22 cellular contexts compared by ENCODE assay signal in the genomic region with DNA sequence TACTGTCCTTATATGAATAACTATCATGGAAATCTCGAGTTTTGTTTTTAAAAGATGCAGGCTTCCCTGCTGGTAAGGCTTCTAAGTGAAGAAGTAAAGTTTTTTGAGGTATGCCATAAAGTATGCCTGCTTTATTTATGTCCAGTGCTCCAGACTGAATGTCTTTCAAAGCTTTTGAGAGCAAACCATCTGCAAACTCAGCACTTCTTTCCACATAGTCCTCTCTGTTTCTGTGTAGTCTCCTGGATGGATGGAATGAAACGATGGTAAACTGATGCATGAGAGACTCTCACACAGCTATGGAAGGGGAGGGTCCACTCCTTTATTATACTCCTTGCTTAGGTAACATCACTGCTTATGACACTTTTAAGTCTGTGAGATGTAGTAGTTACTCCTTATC.
DNase-seq lines count a peak whose midpoint lies in the region; ATAC-seq, FAIRE-seq and TF ChIP-seq lines count a peak whose summit lies in the region.
"Had no signal": no experiment of that assay in that cellular context is flagged by ENCODE, and none has a peak within 500 bp of the region (broad histone marks: within the 10 kb centered on the region; RNA-seq: fewer than 3 reads in every experiment).

No MANE protein-coding gene starts in this region.

- no peak for DNase-seq in SK-N-SH
- DNase-seq in HFFc6, result no peak
- no peak for DNase-seq in K562 (ENCODE audit: extremely low read depth in 1 of 4, low spot score in 3 of 4)
- DNase-seq: AML-193; Caco-2; Calu3; CD4-positive, alpha-beta T cell; CD8-positive, alpha-beta T cell; DMS79 treated with DMSO at 0.1 percent for 48 hours; GF-D8 had no signal

- H3K27ac Mint-ChIP-seq in HFFc6, result peak overlapping the region; percentile 17
- H3K27ac Mint-ChIP-seq: B cell; CD4-positive, alpha-beta T cell; CD8-positive, alpha-beta T cell had no signal

- CTCF ChIA-PET in SK-N-SH (lab: Yijun Ruan, JAX) (no interaction called here), K562 (lab: Yijun Ruan, JAX; ENCODE audit: low intra/inter-chr PET ratio) (no interaction called here)

- in situ Hi-C loops in K562 (cut with MboI), result no loop called here

- H3K4me3 ChIP-seq in SK-N-SH (ENCODE audit: low read depth in 2 of 2, low read length in 1 of 2) (no peak overlapping the region), K562 (no peak overlapping the region)
- H3K4me3 ChIP-seq: A549; BLaER1 treated with 17β-estradiol and CSF1 and Interleukin-3, amounts not matched to agents 10 nM and 100 nM had no signal

- TF ChIP-seq POLR2A in K562 (conservative IDR thresholded peaks at IDR 0.05), result no peak

- no peaks in the 10 kb centered on the region for H3K36me3 Mint-ChIP-seq in HFFc6 (ENCODE audit: low read depth)

- POLR2A ChIA-PET in SK-N-SH (lab: Yijun Ruan, JAX) (no interaction called here), K562 (lab: Yijun Ruan, JAX) (interaction anchor here (0.7 kb wide), 1 partner anchor 261 kb away, joined by 5 read pairs; no protein-coding TSS in a partner anchor)

- no peaks in the 10 kb centered on the region for H3F3A ChIP-seq in SK-N-SH (replicated peaks; ENCODE audit: insufficient read depth)

- no peak; the same call in 2 of the 3 replicates for ATAC-seq in SK-N-SH treated with all-trans-retinoic acid at 6 μM for 48 hours
- ATAC-seq in K562, result no peak
- ATAC-seq in GM21447 (IDR thresholded peaks at IDR 0.05; ENCODE audit: unreplicated experiment), result no peak
- ATAC-seq in HG03097 (IDR thresholded peaks at IDR 0.05; ENCODE audit: low FRiP score, unreplicated experiment), result no peak
- ATAC-seq: A549; CD8-positive, alpha-beta T cell had no signal

- H3K36me3 ChIP-seq in SK-N-SH (replicated peaks in 1 of 2; ENCODE audit: control insufficient read depth in 1 of 2, insufficient read depth in 2 of 2, low read length in 1 of 2), result peaks cover 6% of the 10 kb centered on the region in 2 experiments
- H3K36me3 ChIP-seq in K562 (ENCODE audit: control insufficient read depth, insufficient read depth, low read length), result peaks cover 11% of the 10 kb centered on the region; the same call in 2 of the 3 replicates

- H2AFZ ChIP-seq in SK-N-SH (ENCODE audit: low read depth) (no peak overlapping the region), K562 (ENCODE audit: low read depth, low read length) (no peak overlapping the region)

- no peak overlapping the region for H3K4me3 Mint-ChIP-seq in HFFc6
- H3K4me3 Mint-ChIP-seq: B cell; CD4-positive, alpha-beta T cell; CD8-positive, alpha-beta T cell had no signal

- TF ChIP-seq EP300 in SK-N-SH (IDR thresholded peaks at IDR 0.05; ENCODE audit: borderline replicate concordance in 1 of 2, low read depth in 1 of 2, low read length in 1 of 2) (no peak), K562 (IDR thresholded peaks at IDR 0.05; ENCODE audit: low read length) (no peak)

- H3K27ac ChIP-seq in SK-N-SH (ENCODE audit: low read depth in 2 of 2, low read length in 1 of 2) (peak overlapping the region; percentile 28 to 30; a peak in 3 of 4 replicates), K562 (ENCODE audit: extremely low read depth, low read depth, low read length) (no peak overlapping the region)
- H3K27ac ChIP-seq: 22Rv1; A549; BLaER1 treated with 17β-estradiol and CSF1 and Interleukin-3, amounts not matched to agents 10 nM and 100 nM; C4-2B had no signal

- TF ChIP-seq CTCF in SK-N-SH (IDR thresholded peaks at IDR 0.05), result no peak
- no peak for TF ChIP-seq CTCF in HFFc6 (IDR thresholded peaks at IDR 0.05)
- no peak for TF ChIP-seq CTCF in K562 (IDR thresholded peaks at IDR 0.05 in 2 of 3, conservative IDR thresholded peaks at IDR 0.05 in 1 of 3; ENCODE audit: insufficient read depth in 2 of 3, low read depth in 1 of 3, low read length in 3 of 3)

- intact Hi-C loops in K562 (cut with micrococcal nuclease), result no loop called here

- H4K20me1 ChIP-seq in SK-N-SH (ENCODE audit: insufficient read depth) (no peaks in the 10 kb centered on the region), K562 (replicated peaks; ENCODE audit: control insufficient read depth, insufficient read depth, low read length) (no peaks in the 10 kb centered on the region)
- H4K20me1 ChIP-seq: BLaER1 treated with 17β-estradiol and CSF1 and Interleukin-3, amounts not matched to agents 10 nM and 100 nM had no signal

- TF ChIP-seq RAD21 in SK-N-SH (IDR thresholded peaks at IDR 0.05; ENCODE audit: low read length) (no peak), K562 (CRISPR knock-in tag; conservative IDR thresholded peaks at IDR 0.05 in 1 of 2, IDR thresholded peaks at IDR 0.05 in 1 of 2) (no peak)

- no peak overlapping the region for H3K9ac ChIP-seq in SK-N-SH
- no peak overlapping the region for H3K9ac ChIP-seq in K562 (ENCODE audit: insufficient read depth in 1 of 2, low read depth in 2 of 2, low read length in 2 of 2)
- H3K9ac ChIP-seq: BLaER1 treated with 17β-estradiol and CSF1 and Interleukin-3, amounts not matched to agents 10 nM and 100 nM had no signal

- H3K4me1 ChIP-seq in SK-N-SH (ENCODE audit: control insufficient read depth in 1 of 2, insufficient read depth in 2 of 2, low read depth in 1 of 2, low read length in 1 of 2) (no peaks in the 10 kb centered on the region; a peak in 1 of 4 replicates), K562 (replicated peaks in 1 of 2; ENCODE audit: control insufficient read depth in 2 of 2, insufficient read depth in 2 of 2, low read length in 2 of 2) (no peaks in the 10 kb centered on the region)
- H3K4me1 ChIP-seq: A549; BLaER1 treated with 17β-estradiol and CSF1 and Interleukin-3, amounts not matched to agents 10 nM and 100 nM; Caco-2 had no signal

- H3K4me2 ChIP-seq in SK-N-SH, result peak overlapping the region; percentile 24; the same call in 1 of the 2 replicates
- no peak overlapping the region for H3K4me2 ChIP-seq in K562 (ENCODE audit: insufficient read depth, low read length)
- H3K4me2 ChIP-seq: A549; BLaER1 treated with 17β-estradiol and CSF1 and Interleukin-3, amounts not matched to agents 10 nM and 100 nM had no signal

- H3K9me2 ChIP-seq in SK-N-SH, result no peaks in the 10 kb centered on the region

- H3K9me3 ChIP-seq in SK-N-SH (no peaks in the 10 kb centered on the region), K562 (replicated peaks; ENCODE audit: control insufficient read depth, insufficient read depth, low read depth, low read length) (no peaks in the 10 kb centered on the region)
- H3K9me3 ChIP-seq: A549; BLaER1 treated with 17β-estradiol and CSF1 and Interleukin-3, amounts not matched to agents 10 nM and 100 nM; Caco-2 had no signal

- no peak for FAIRE-seq in K562 (lab: Jason Lieb, UNC)
- FAIRE-seq: A549, D721Med, G401.6, GM12891, GM19239 had no signal

- BruUV-seq in K562 (replicated peaks; lab: Mats Ljungman, UMichigan), result no TSS peak

- H3K9me3 Mint-ChIP-seq in HFFc6, result no peaks in the 10 kb centered on the region
- H3K9me3 Mint-ChIP-seq: CD4-positive, alpha-beta T cell; CD8-positive, alpha-beta T cell had no signal

- no peaks in the 10 kb centered on the region for H3K9me1 ChIP-seq in K562 (ENCODE audit: control insufficient read depth, insufficient read depth, low read length)

- no peaks in the 10 kb centered on the region for H3K79me2 ChIP-seq in SK-N-SH (ENCODE audit: insufficient read depth)
- no peaks in the 10 kb centered on the region for H3K79me2 ChIP-seq in K562 (ENCODE audit: control insufficient read depth, insufficient read depth, low read length)

- WGBS in SK-N-SH (ENCODE audit: low lambda C conversion rate), result 82% methylated on average over 2 of the region's 2 CpGs
- WGBS in K562 (ENCODE audit: insufficient coverage, low coverage, missing lambda C conversion rate), result 68% methylated on average over 2 of the region's 2 CpGs

- H3K27me3 ChIP-seq in SK-N-SH (ENCODE audit: insufficient read depth) (no peaks in the 10 kb centered on the region), K562 (ENCODE audit: control insufficient read depth in 2 of 2, insufficient read depth in 2 of 2, low read length in 2 of 2) (no peaks in the 10 kb centered on the region)
- H3K27me3 ChIP-seq: BLaER1 treated with 17β-estradiol and CSF1 and Interleukin-3, amounts not matched to agents 10 nM and 100 nM had no signal

- H3K4me1 Mint-ChIP-seq in HFFc6 (ENCODE audit: low read depth), result peaks cover 14% of the 10 kb centered on the region
- H3K4me1 Mint-ChIP-seq: B cell had no signal

- no peaks in the 10 kb centered on the region for H3K27me3 Mint-ChIP-seq in HFFc6 (ENCODE audit: insufficient read depth)
- H3K27me3 Mint-ChIP-seq: B cell; CD4-positive, alpha-beta T cell had no signal

TF ChIP-seq in SK-N-SH, 30 proteins besides CTCF, POLR2A, EP300 and RAD21:
- TF ChIP-seq GATA2 (CRISPR knock-in tag; IDR thresholded peaks at IDR 0.05) (no peak), JUND (IDR thresholded peaks at IDR 0.05) (no peak), RXRA (IDR thresholded peaks at IDR 0.05; ENCODE audit: borderline replicate concordance, low read depth) (no peak), TAF1 (IDR thresholded peaks at IDR 0.05; ENCODE audit: borderline replicate concordance, low read depth, low read length) (no peak), GABPA (IDR thresholded peaks at IDR 0.05; ENCODE audit: low read depth) (no peak)

TF ChIP-seq in SK-N-SH treated with all-trans-retinoic acid at 6 μM for 48 hours, 23 proteins besides CTCF, POLR2A, EP300 and RAD21:
- no peak for TF ChIP-seq ZFP3 (CRISPR knock-in tag; IDR thresholded peaks at IDR 0.05)
- no peak for TF ChIP-seq ISL1 (CRISPR knock-in tag; IDR thresholded peaks at IDR 0.05)
- no peak for TF ChIP-seq TOX (CRISPR knock-in tag; IDR thresholded peaks at IDR 0.05; ENCODE audit: borderline replicate concordance)
- no peak for TF ChIP-seq ZNF70 (CRISPR knock-in tag; IDR thresholded peaks at IDR 0.05)

TF ChIP-seq in K562, 482 proteins besides CTCF, POLR2A, EP300 and RAD21:
- no peak for TF ChIP-seq ZNF224 (CRISPR knock-in tag; IDR thresholded peaks at IDR 0.05)
- no peak for TF ChIP-seq NELFE (IDR thresholded peaks at IDR 0.05; ENCODE audit: insufficient read depth, insufficient read length)
- TF ChIP-seq TAF9B (IDR thresholded peaks at IDR 0.05; ENCODE audit: partially characterized antibody), result no peak
- no peak for TF ChIP-seq CREM (IDR thresholded peaks at IDR 0.05; ENCODE audit: low read depth)
- TF ChIP-seq NFRKB (IDR thresholded peaks at IDR 0.05; ENCODE audit: low read depth), result no peak
- no peak for TF ChIP-seq NBN (IDR thresholded peaks at IDR 0.05; ENCODE audit: low read depth)
- no peak for TF ChIP-seq SUPT5H (IDR thresholded peaks at IDR 0.05)
- TF ChIP-seq ZNF316 (IDR thresholded peaks at IDR 0.05), result 0 out of 2 replicates have a peak, but pooled peaks have one; percentile 24
